Comparison of ENCODE assay signal across 20 cellular contexts in the genomic region with DNA sequence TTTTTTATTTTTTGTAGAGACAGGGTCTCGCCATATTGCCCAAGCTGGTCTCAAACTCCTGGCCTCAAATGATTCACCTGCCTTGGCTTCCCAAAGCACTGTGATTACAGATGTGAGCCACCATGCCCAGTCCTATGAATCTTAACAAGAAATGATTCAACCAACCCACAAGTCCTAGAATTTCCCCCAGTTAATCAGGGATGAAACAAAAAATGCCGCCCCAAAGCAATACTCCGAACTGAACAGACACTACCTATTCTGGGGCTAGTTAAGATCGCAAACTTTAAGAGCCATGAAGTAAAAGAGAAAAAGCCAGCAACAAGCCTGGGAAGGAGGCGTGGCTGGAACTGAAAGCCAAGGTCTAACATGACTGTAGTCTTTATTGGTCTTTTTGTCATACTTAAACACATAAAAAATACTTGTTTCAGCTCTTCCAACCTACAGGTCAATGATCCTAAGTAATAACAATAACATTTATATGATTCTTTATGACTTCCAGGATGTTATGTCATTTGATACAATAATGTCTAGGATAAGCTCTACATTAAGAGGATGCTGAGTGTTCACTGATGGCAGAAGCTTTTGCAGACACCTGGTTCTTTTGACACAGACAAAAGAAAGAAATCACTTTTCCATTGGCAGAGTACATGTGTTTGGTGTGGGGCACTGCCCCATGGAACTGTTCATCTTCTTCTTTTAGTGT.
DNase-seq lines count a peak whose midpoint lies in the region; ATAC-seq and TF ChIP-seq lines count a peak whose summit lies in the region.
"Had no signal": no experiment of that assay in that cellular context is flagged by ENCODE, and none has a peak within 500 bp of the region (broad histone marks: within the 10 kb centered on the region; RNA-seq: fewer than 3 reads in every experiment).

No MANE protein-coding gene starts in this region.

- H4K20me1 ChIP-seq in hepatocyte (ENCODE audit: insufficient read depth, poor library complexity, severe bottlenecking) = no peaks in the 10 kb centered on the region

- no peaks in the 10 kb centered on the region for H3K9me3 ChIP-seq in hepatocyte (ENCODE audit: low read depth)
- no peaks in the 10 kb centered on the region for H3K9me3 ChIP-seq in CD8-positive, alpha-beta T cell (ENCODE audit: low read length)
- H3K9me3 ChIP-seq: BE2C, Caco-2, SK-N-SH had no signal

- POLR2A ChIA-PET in HEK293T (lab: Yijun Ruan, JAX) = no interaction called here
- POLR2A ChIA-PET in CD8-positive, alpha-beta T cell (lab: Charles Lee) = no interaction called here

- peaks cover 2% of the 10 kb centered on the region for H3K27me3 Mint-ChIP-seq in CD8-positive, alpha-beta T cell (ENCODE audit: low read depth)
- H3K27me3 Mint-ChIP-seq in natural killer cell (ENCODE audit: low read depth in 2 of 2) = no peaks in the 10 kb centered on the region
- H3K27me3 Mint-ChIP-seq: CD4-positive, CD25-positive, alpha-beta regulatory T cell had no signal

- no peak overlapping the region for H3K4me3 ChIP-seq in hepatocyte
- H3K4me3 ChIP-seq in CD8-positive, alpha-beta T cell (ENCODE audit: low read depth, low read length) = no peak overlapping the region

- H3K27ac ChIP-seq in hepatocyte = no peak overlapping the region
- H3K27ac ChIP-seq in CD8-positive, alpha-beta T cell (ENCODE audit: low read depth, low read length) = no peak overlapping the region

- no peaks in the 10 kb centered on the region for H3K27me3 ChIP-seq in hepatocyte
- H3K27me3 ChIP-seq in CD8-positive, alpha-beta T cell (ENCODE audit: insufficient read depth, low read length) = no peaks in the 10 kb centered on the region
- H3K27me3 ChIP-seq: BE2C had no signal

- H3K79me2 ChIP-seq in hepatocyte = no peaks in the 10 kb centered on the region

- peak; percentile 16 for DNase-seq in NCI-H2029 treated with DMSO at 0.1 percent for 48 hours (lab: John Stamatoyannopoulos, UW)
- no peak for DNase-seq in NCI-H2029 (lab: John Stamatoyannopoulos, UW)
- DNase-seq in HEK293T (ENCODE audit: extremely low spot score) = no peak
- peak; percentile 4 for DNase-seq in NCI-H1436 treated with DMSO at 0.1 percent for 48 hours (lab: John Stamatoyannopoulos, UW)
- peak; percentile 33 for DNase-seq in hepatocyte (ENCODE audit: low spot score)
- DNase-seq in CD8-positive, alpha-beta T cell = no peak
- DNase-seq in LoVo (ENCODE audit: low spot score) = no peak
- DNase-seq in natural killer cell = no peak
- DNase-seq: BE2C; Caco-2; CD4-positive, CD25-positive, alpha-beta regulatory T cell; GOT3; KBM-7; NCI-H1930; NCI-H226; NCI-H526; OCI-M1; RPMI8226; SHP77 treated with DMSO at 0.1 percent for 48 hours; SK-N-SH had no signal

- H2AFZ ChIP-seq in hepatocyte = no peak overlapping the region

- no peaks in the 10 kb centered on the region for H3K4me1 ChIP-seq in hepatocyte (ENCODE audit: insufficient read depth)
- no peaks in the 10 kb centered on the region for H3K4me1 ChIP-seq in CD8-positive, alpha-beta T cell (ENCODE audit: insufficient read depth, low read length)
- H3K4me1 ChIP-seq: Caco-2 had no signal

- CTCF ChIA-PET in HEK293T (lab: Yijun Ruan, JAX) = interaction anchor here (1.0 kb wide), 1 partner anchor 44 kb away, joined by 3 read pairs; no protein-coding TSS in a partner anchor
- CTCF ChIA-PET in CD8-positive, alpha-beta T cell (lab: Charles Lee) = no interaction called here

- H3K36me3 ChIP-seq in hepatocyte (replicated peaks; ENCODE audit: insufficient read depth, low read depth) = no peaks in the 10 kb centered on the region
- H3K36me3 ChIP-seq in CD8-positive, alpha-beta T cell (ENCODE audit: insufficient read depth, low read length) = no peaks in the 10 kb centered on the region
- H3K36me3 ChIP-seq: BE2C had no signal

- no peak overlapping the region for H3K4me2 ChIP-seq in hepatocyte
- H3K4me2 ChIP-seq: SK-N-SH had no signal

- no peak overlapping the region for H3K4me3 Mint-ChIP-seq in CD8-positive, alpha-beta T cell
- H3K4me3 Mint-ChIP-seq in natural killer cell = no peak overlapping the region
- H3K4me3 Mint-ChIP-seq: CD4-positive, CD25-positive, alpha-beta regulatory T cell had no signal

- WGBS in hepatocyte (ENCODE audit: low lambda C conversion rate, missing lambda C conversion rate) = 67% methylated on average over 5 of the region's 5 CpGs

- intact Hi-C loops in CD8-positive, alpha-beta T cell (cut with DNase I, micrococcal nuclease) = no loop called here
- intact Hi-C loops in natural killer cell (cut with micrococcal nuclease) = no loop called here

- H3K9me2 ChIP-seq in hepatocyte (replicated peaks; ENCODE audit: insufficient read depth) = no peaks in the 10 kb centered on the region
- H3K9me2 ChIP-seq: SK-N-SH had no signal

- no peaks in the 10 kb centered on the region for H3K4me1 Mint-ChIP-seq in CD8-positive, alpha-beta T cell (ENCODE audit: low read depth)
- H3K4me1 Mint-ChIP-seq in natural killer cell = no peaks in the 10 kb centered on the region
- H3K4me1 Mint-ChIP-seq: CD4-positive, CD25-positive, alpha-beta regulatory T cell had no signal

- no peaks in the 10 kb centered on the region for H3K36me3 Mint-ChIP-seq in CD8-positive, alpha-beta T cell
- no peaks in the 10 kb centered on the region for H3K36me3 Mint-ChIP-seq in natural killer cell
- H3K36me3 Mint-ChIP-seq: CD4-positive, CD25-positive, alpha-beta regulatory T cell had no signal

- no peak for ATAC-seq in CD8-positive, alpha-beta T cell
- no peak for ATAC-seq in natural killer cell

- no peak for TF ChIP-seq CTCF in hepatocyte (IDR thresholded peaks at IDR 0.05; ENCODE audit: poor library complexity)
- TF ChIP-seq CTCF in CD8-positive, alpha-beta T cell (IDR thresholded peaks at IDR 0.05) = no peak
- no peak for TF ChIP-seq CTCF in natural killer cell (IDR thresholded peaks at IDR 0.05)

- no peaks in the 10 kb centered on the region for H3K9me3 Mint-ChIP-seq in CD8-positive, alpha-beta T cell
- peaks cover 0 to 5% of the 10 kb centered on the region in 2 donors for H3K9me3 Mint-ChIP-seq in natural killer cell

- H3K27ac Mint-ChIP-seq in CD8-positive, alpha-beta T cell = no peak overlapping the region
- H3K27ac Mint-ChIP-seq in natural killer cell = no peak overlapping the region
- H3K27ac Mint-ChIP-seq: CD4-positive, CD25-positive, alpha-beta regulatory T cell had no signal

TF ChIP-seq in HEK293T, 16 proteins besides CTCF, POLR2A, EP300 and RAD21:
- TF ChIP-seq FOXK2 (IDR thresholded peaks at IDR 0.05) = no peak
- TF ChIP-seq CTBP1 (IDR thresholded peaks at IDR 0.05; ENCODE audit: borderline replicate concordance) = peak; percentile 47; the same call in 1 of the 2 replicates
- TF ChIP-seq ARNT (IDR thresholded peaks at IDR 0.05) = no peak
- no peak for TF ChIP-seq NFRKB (IDR thresholded peaks at IDR 0.05)

Comparison
In these comparisons a context has a peak if more than half of its experiments do, and no peak if none do; other contexts are left out.
1. DNase-seq: peak in NCI-H2029 treated with DMSO at 0.1 percent for 48 hours (single experiment), NCI-H1436 treated with DMSO at 0.1 percent for 48 hours (single experiment) and hepatocyte (single experiment); none in NCI-H2029 (single experiment), HEK293T (single experiment), CD8-positive, alpha-beta T cell (0 of 7), LoVo (single experiment) and natural killer cell (single experiment).